14 cellular contexts compared by ENCODE assay signal in genomic region chr10:78433722-78434535, GRCh38.
DNase-seq lines count a peak whose midpoint lies in the region; ATAC-seq and TF ChIP-seq lines count a peak whose summit lies in the region.
"Had no signal": no experiment of that assay in that cellular context is flagged by ENCODE, and none has a peak within 500 bp of the region (broad histone marks: within the 10 kb centered on the region; RNA-seq: fewer than 3 reads in every experiment).

No MANE protein-coding gene starts in this region.

- no peaks in the 10 kb centered on the region for H3F3A ChIP-seq in PC-3 (ENCODE audit: low read length, unreplicated experiment)

- peaks cover 13% of the 10 kb centered on the region for H3K4me1 ChIP-seq in PC-3 (ENCODE audit: insufficient read depth, low read length)
- peaks cover 4 to 57% (median 28%) of the 10 kb centered on the region in 4 donors for H3K4me1 ChIP-seq in stomach

- TF ChIP-seq EP300 in stomach (IDR thresholded peaks at IDR 0.05): no peak

- H2AFZ ChIP-seq in PC-3 (ENCODE audit: low read length): peak overlapping the region; percentile 36; the same call in 1 of the 2 replicates

- no peaks in the 10 kb centered on the region for H3K36me3 ChIP-seq in PC-3 (ENCODE audit: low read depth, low read length)
- H3K36me3 ChIP-seq in stomach: no peaks in the 10 kb centered on the region

- 70 to 77% (median 76%) methylated on average over 9 to 12 of the region's 12 CpGs for WGBS in stomach, 5 donors

- DNase-seq in NCI-H146 (lab: John Stamatoyannopoulos, UW) (peak; percentile 19), NCI-H146 treated with DMSO at 0.1 percent for 48 hours (lab: John Stamatoyannopoulos, UW; ENCODE audit: unreplicated experiment) (no peak), PC-3 (no peak), left cardiac atrium (no peak), stomach (no peak), NCI-H2081 (lab: John Stamatoyannopoulos, UW) (no peak)
- no peak for DNase-seq in effector memory CD8-positive, alpha-beta T cell
- no peak for DNase-seq in activated T-cell treated with anti-CD3 and anti-CD28 coated beads, Interleukin-2, amount 50 U/mL, for 24 hours
- DNase-seq: 8988T; activated CD4-positive, alpha-beta T cell treated with anti-CD3 and anti-CD28 coated beads, Interleukin-2, amount 10 ng/mL, durations not matched to agents 24 days and 14 days; central memory CD4-positive, alpha-beta T cell; naive B cell; NCI-H187 treated with DMSO at 0.1 percent for 48 hours; stimulated activated naive CD4-positive, alpha-beta T cell had no signal

- ATAC-seq in PC-3 (peak; percentile 23), left cardiac atrium (peak; percentile 36 to 67)
- no peak for ATAC-seq in effector memory CD8-positive, alpha-beta T cell (replicated peaks)

- peaks cover 0 to 2% of the 10 kb centered on the region in 2 donors for H3K4me1 Mint-ChIP-seq in effector memory CD8-positive, alpha-beta T cell (ENCODE audit: low read depth in 2 of 2)
- H3K4me1 Mint-ChIP-seq in activated T-cell treated with anti-CD3 and anti-CD28 coated beads, Interleukin-2, amount 50 U/mL, for 24 hours (ENCODE audit: low read depth): peaks cover 2% of the 10 kb centered on the region
- H3K4me1 Mint-ChIP-seq: activated CD4-positive, alpha-beta T cell treated with anti-CD3 and anti-CD28 coated beads, Interleukin-2, amount 10 ng/mL, durations not matched to agents 24 days and 14 days had no signal

- no peak overlapping the region for H3K4me3 Mint-ChIP-seq in effector memory CD8-positive, alpha-beta T cell
- no peak overlapping the region for H3K4me3 Mint-ChIP-seq in activated T-cell treated with anti-CD3 and anti-CD28 coated beads, Interleukin-2, amount 50 U/mL, for 24 hours
- H3K4me3 Mint-ChIP-seq: activated CD4-positive, alpha-beta T cell treated with anti-CD3 and anti-CD28 coated beads, Interleukin-2, amount 10 ng/mL, durations not matched to agents 24 days and 14 days had no signal

- H3K9me3 ChIP-seq in PC-3 (ENCODE audit: low read length) (no peaks in the 10 kb centered on the region), stomach (no peaks in the 10 kb centered on the region)

- CTCF ChIA-PET in PC-3 (lab: Charles Lee): interaction anchor here (1.6 kb wide), 1 partner anchor 224 kb away, joined by 6 read pairs; no protein-coding TSS in a partner anchor

- H3K4me3 ChIP-seq in PC-3 (ENCODE audit: low read length): no peak overlapping the region
- H3K4me3 ChIP-seq in stomach: no peak overlapping the region

- POLR2A ChIA-PET in PC-3 (lab: Charles Lee; ENCODE audit: unreplicated experiment): no interaction called here

- no peak overlapping the region for H3K4me2 ChIP-seq in PC-3 (ENCODE audit: low read length)

- no peak overlapping the region for H3K9ac ChIP-seq in PC-3 (ENCODE audit: low read length)

- no peaks in the 10 kb centered on the region for H4K20me1 ChIP-seq in PC-3 (ENCODE audit: low read length)

- H3K36me3 Mint-ChIP-seq in effector memory CD8-positive, alpha-beta T cell (ENCODE audit: insufficient read depth): no peaks in the 10 kb centered on the region
- no peaks in the 10 kb centered on the region for H3K36me3 Mint-ChIP-seq in activated T-cell treated with anti-CD3 and anti-CD28 coated beads, Interleukin-2, amount 50 U/mL, for 24 hours (ENCODE audit: low read depth)

- no peaks in the 10 kb centered on the region for H3K9me2 ChIP-seq in PC-3 (replicated peaks; ENCODE audit: low read length)

- no peaks in the 10 kb centered on the region for H3K9me3 Mint-ChIP-seq in effector memory CD8-positive, alpha-beta T cell
- no peaks in the 10 kb centered on the region for H3K9me3 Mint-ChIP-seq in activated T-cell treated with anti-CD3 and anti-CD28 coated beads, Interleukin-2, amount 50 U/mL, for 24 hours
- H3K9me3 Mint-ChIP-seq: activated CD4-positive, alpha-beta T cell treated with anti-CD3 and anti-CD28 coated beads, Interleukin-2, amount 10 ng/mL, durations not matched to agents 24 days and 14 days had no signal

- no peak for TF ChIP-seq CTCF in PC-3 (conservative IDR thresholded peaks at IDR 0.05; ENCODE audit: low read depth, low read length)
- no peak for TF ChIP-seq CTCF in stomach (IDR thresholded peaks at IDR 0.05)

- no peak for TF ChIP-seq POLR2A in stomach (IDR thresholded peaks at IDR 0.05)

- peaks cover 61 to 91% of the 10 kb centered on the region in 2 donors for H3K27me3 Mint-ChIP-seq in effector memory CD8-positive, alpha-beta T cell
- peaks cover 34% of the 10 kb centered on the region for H3K27me3 Mint-ChIP-seq in activated T-cell treated with anti-CD3 and anti-CD28 coated beads, Interleukin-2, amount 50 U/mL, for 24 hours

- H3K27ac ChIP-seq in PC-3 (ENCODE audit: low read length) (no peak overlapping the region), stomach (peak overlapping the region in 3 of 5 donors; percentile 8 to 62 (median 45))

- no peaks in the 10 kb centered on the region for H3K79me2 ChIP-seq in PC-3 (ENCODE audit: low read length)

- H3K27me3 ChIP-seq in PC-3 (ENCODE audit: low read length): peaks cover 26% of the 10 kb centered on the region
- no peaks in the 10 kb centered on the region for H3K27me3 ChIP-seq in stomach

- BruUV-seq in PC-3 (replicated peaks; lab: Mats Ljungman, UMichigan): no TSS peak

- H3K27ac Mint-ChIP-seq in effector memory CD8-positive, alpha-beta T cell: no peak overlapping the region
- no peak overlapping the region for H3K27ac Mint-ChIP-seq in activated T-cell treated with anti-CD3 and anti-CD28 coated beads, Interleukin-2, amount 50 U/mL, for 24 hours
- H3K27ac Mint-ChIP-seq: activated CD4-positive, alpha-beta T cell treated with anti-CD3 and anti-CD28 coated beads, Interleukin-2, amount 10 ng/mL, durations not matched to agents 24 days and 14 days had no signal

- intact Hi-C loops in PC-3 (cut with micrococcal nuclease) (loop anchor here (5.0 kb wide), 1 partner anchor 633 kb away; the partner anchor contains the start of gene ZMIZ1), left cardiac atrium (cut with DNase I) (no loop called here), stomach (cut with DNase I; ENCODE audit: low total_unique reads) (no loop called here)
